Comparison of ENCODE assay signal across 1 cellular context in the genomic region with DNA sequence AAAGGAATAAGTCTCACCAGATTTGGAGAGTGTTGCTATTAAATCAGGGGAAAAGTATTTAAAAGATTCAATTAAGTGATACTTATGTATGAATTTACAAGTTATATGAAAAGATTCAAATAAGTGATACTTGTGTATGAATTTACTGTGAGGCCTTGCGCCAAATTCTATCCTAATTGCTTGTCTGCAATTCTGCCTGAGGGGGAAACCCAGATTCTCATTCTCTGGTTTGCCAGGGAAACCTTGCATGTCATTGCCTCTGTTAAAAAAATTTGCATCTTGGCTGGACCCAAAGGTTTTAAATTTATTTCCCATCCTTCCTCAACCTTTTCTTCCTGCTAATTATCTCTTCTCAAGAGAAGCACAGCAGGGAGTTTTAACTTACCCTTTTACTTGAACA.
TF ChIP-seq lines count a peak whose summit lies in the region.

No MANE protein-coding gene starts in this region.

TF ChIP-seq in GM23338, 12 proteins besides CTCF, POLR2A, EP300 and RAD21 (continued from another document):
- TF ChIP-seq ZNF462 (CRISPR knock-in tag; IDR thresholded peaks at IDR 0.05) (no peak), ETS1 (IDR thresholded peaks at IDR 0.05) (no peak), STAT1 (IDR thresholded peaks at IDR 0.05; ENCODE audit: unreplicated experiment) (no peak), NANOG (IDR thresholded peaks at IDR 0.05; ENCODE audit: borderline replicate concordance) (no peak), JUNB (IDR thresholded peaks at IDR 0.05; ENCODE audit: unreplicated experiment) (no peak), POLR2AphosphoS5 (IDR thresholded peaks at IDR 0.05; ENCODE audit: low read depth) (no peak)
- TF ChIP-seq, protein P1, sequence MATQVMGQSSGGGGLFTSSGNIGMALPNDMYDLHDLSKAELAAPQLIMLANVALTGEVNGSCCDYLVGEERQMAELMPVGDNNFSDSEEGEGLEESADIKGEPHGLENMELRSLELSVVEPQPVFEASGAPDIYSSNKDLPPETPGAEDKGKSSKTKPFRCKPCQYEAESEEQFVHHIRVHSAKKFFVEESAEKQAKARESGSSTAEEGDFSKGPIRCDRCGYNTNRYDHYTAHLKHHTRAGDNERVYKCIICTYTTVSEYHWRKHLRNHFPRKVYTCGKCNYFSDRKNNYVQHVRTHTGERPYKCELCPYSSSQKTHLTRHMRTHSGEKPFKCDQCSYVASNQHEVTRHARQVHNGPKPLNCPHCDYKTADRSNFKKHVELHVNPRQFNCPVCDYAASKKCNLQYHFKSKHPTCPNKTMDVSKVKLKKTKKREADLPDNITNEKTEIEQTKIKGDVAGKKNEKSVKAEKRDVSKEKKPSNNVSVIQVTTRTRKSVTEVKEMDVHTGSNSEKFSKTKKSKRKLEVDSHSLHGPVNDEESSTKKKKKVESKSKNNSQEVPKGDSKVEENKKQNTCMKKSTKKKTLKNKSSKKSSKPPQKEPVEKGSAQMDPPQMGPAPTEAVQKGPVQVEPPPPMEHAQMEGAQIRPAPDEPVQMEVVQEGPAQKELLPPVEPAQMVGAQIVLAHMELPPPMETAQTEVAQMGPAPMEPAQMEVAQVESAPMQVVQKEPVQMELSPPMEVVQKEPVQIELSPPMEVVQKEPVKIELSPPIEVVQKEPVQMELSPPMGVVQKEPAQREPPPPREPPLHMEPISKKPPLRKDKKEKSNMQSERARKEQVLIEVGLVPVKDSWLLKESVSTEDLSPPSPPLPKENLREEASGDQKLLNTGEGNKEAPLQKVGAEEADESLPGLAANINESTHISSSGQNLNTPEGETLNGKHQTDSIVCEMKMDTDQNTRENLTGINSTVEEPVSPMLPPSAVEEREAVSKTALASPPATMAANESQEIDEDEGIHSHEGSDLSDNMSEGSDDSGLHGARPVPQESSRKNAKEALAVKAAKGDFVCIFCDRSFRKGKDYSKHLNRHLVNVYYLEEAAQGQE (IDR thresholded peaks at IDR 0.05; ENCODE audit: unreplicated experiment), result no peak
